In genomic region chr19:17337675-17338439, GRCh38 we compare ENCODE assay signal across 6 cellular contexts. TPM values are rescaled to one million over a fixed set of nuclear protein-coding genes. Genes with fewer than 3 reads are reported as not detected.
DNase-seq lines count a peak whose midpoint lies in the region; ATAC-seq and TF ChIP-seq lines count a peak whose summit lies in the region.

No MANE protein-coding gene starts in this region.

- 8% methylated on average over 52 of the region's 52 CpGs for WGBS in urinary bladder

- intact Hi-C loops in activated B cell treated with CpG ODN at 0.5 μM for 24 hours (cut with micrococcal nuclease): loop anchor here (1.0 to 10.0 kb wide), 6 partner anchors 29 to 417 kb away; partner anchors contain the start of genes DDA1, FCHO1, MRPL34 and USE1

- H3K27ac Mint-ChIP-seq in activated B cell treated with CpG ODN at 0.5 μM for 24 hours: peak overlapping the region; percentile 89

- H3K4me3 Mint-ChIP-seq in activated B cell treated with CpG ODN at 0.5 μM for 24 hours: peak overlapping the region; percentile 90

- TF ChIP-seq CTCF in activated B cell treated with CpG ODN at 0.5 μM for 24 hours (IDR thresholded peaks at IDR 0.05): no peak

- H3K36me3 ChIP-seq in iPS-20b (ENCODE audit: insufficient read depth, low read depth, low read length) (peaks cover 16% of the 10 kb centered on the region; the same call in 1 of the 2 replicates), urinary bladder (ENCODE audit: insufficient read depth) (no peaks in the 10 kb centered on the region)

- DNase-seq in DMS 273 (lab: John Stamatoyannopoulos, UW; ENCODE audit: unreplicated experiment) (peak; percentile 71), DMS 273 treated with DMSO at 0.1 percent for 48 hours (lab: John Stamatoyannopoulos, UW) (no peak), activated B cell treated with CpG ODN at 0.5 μM for 24 hours (no peak), H4 (ENCODE audit: low spot score) (no peak)

- H3K9ac ChIP-seq in iPS-20b (ENCODE audit: low read depth, low read length): peak overlapping the region; percentile 85; the same call in 1 of the 2 replicates

- ATAC-seq in activated B cell treated with CpG ODN at 0.5 μM for 24 hours (ENCODE audit: low read depth): no peak

- peaks cover 36% of the 10 kb centered on the region for H3K4me1 Mint-ChIP-seq in activated B cell treated with CpG ODN at 0.5 μM for 24 hours

- no peaks in the 10 kb centered on the region for H3K9me3 ChIP-seq in iPS-20b (ENCODE audit: insufficient read depth, low read depth, low read length)

- CTCF ChIA-PET in activated B cell treated with CpG ODN at 0.5 μM for 24 hours (lab: Charles Lee): no interaction called here

- no peak overlapping the region for H3K27ac ChIP-seq in iPS-20b (ENCODE audit: low read length)
- no peak overlapping the region for H3K27ac ChIP-seq in urinary bladder (ENCODE audit: low read depth)

- H3K36me3 Mint-ChIP-seq in activated B cell treated with CpG ODN at 0.5 μM for 24 hours (ENCODE audit: low read depth): peaks cover 24% of the 10 kb centered on the region

- no peaks in the 10 kb centered on the region for H3K9me3 Mint-ChIP-seq in activated B cell treated with CpG ODN at 0.5 μM for 24 hours

- POLR2A ChIA-PET in activated B cell treated with CpG ODN at 0.5 μM for 24 hours (lab: Charles Lee): interaction anchor here (0.5 to 0.6 kb wide), 2 partner anchors 262 to 947 kb away, joined by 3 to 7 read pairs; partner anchors contain the start of gene MYO9B

- H3K27me3 ChIP-seq in iPS-20b (ENCODE audit: insufficient read depth, low read length): no peaks in the 10 kb centered on the region

- H3K4me3 ChIP-seq in iPS-20b (ENCODE audit: low read length) (peak overlapping the region; percentile 94), urinary bladder (ENCODE audit: low read depth, low read length) (peak overlapping the region; percentile 65)

- H3K27me3 Mint-ChIP-seq in activated B cell treated with CpG ODN at 0.5 μM for 24 hours: no peaks in the 10 kb centered on the region

- H3K4me1 ChIP-seq in iPS-20b (ENCODE audit: insufficient read depth, low read length) (peaks cover 5% of the 10 kb centered on the region; the same call in 1 of the 2 replicates), urinary bladder (ENCODE audit: insufficient read depth) (no peaks in the 10 kb centered on the region)

RNA-seq across cellular contexts. Expression of gene GTPBP3, which starts 0.5 kb away (rescaled TPM):
- total RNA-seq in activated B cell treated with CpG ODN at 0.5 μM for 24 hours (32.4 and 40.2 TPM in 2 replicates), urinary bladder (11.2 TPM)
- 15.9 TPM for polyA plus RNA-seq in urinary bladder
- total RNA-seq in H4 (2014; rRNA removed; shearing (Covaris generic)): 10.2 and 21.7 TPM in 2 replicates

RNA-seq across cellular contexts. Expression of gene ANO8, which starts 3.2 kb away (rescaled TPM):
- 2.1 and 2.2 TPM in 2 replicates for total RNA-seq in activated B cell treated with CpG ODN at 0.5 μM for 24 hours
- total RNA-seq in urinary bladder: 4.1 TPM
- 5.8 TPM for polyA plus RNA-seq in urinary bladder
- total RNA-seq in H4 (2014; rRNA removed; shearing (Covaris generic)): 1.4 and 3.2 TPM in 2 replicates

RNA-seq across cellular contexts. Expression of gene DDA1, which starts 28.5 kb away (rescaled TPM):
- total RNA-seq in activated B cell treated with CpG ODN at 0.5 μM for 24 hours (31.1 and 31.7 TPM in 2 replicates), urinary bladder (8.0 TPM)
- 66.1 TPM for polyA plus RNA-seq in urinary bladder
- 20.0 and 34.3 TPM in 2 replicates for total RNA-seq in H4 (2014; rRNA removed; shearing (Covaris generic))

RNA-seq across cellular contexts. Expression of gene MRPL34, which starts 32.2 kb away (rescaled TPM):
- total RNA-seq in activated B cell treated with CpG ODN at 0.5 μM for 24 hours (38.2 and 46.1 TPM in 2 replicates), urinary bladder (6.1 TPM)
- 146 TPM for polyA plus RNA-seq in urinary bladder
- total RNA-seq in H4 (2014; rRNA removed; shearing (Covaris generic)): 48.0 and 76.2 TPM in 2 replicates

RNA-seq across cellular contexts. Expression of gene ABHD8, which starts 34.6 kb away (rescaled TPM):
- total RNA-seq in activated B cell treated with CpG ODN at 0.5 μM for 24 hours (5.4 and 6.6 TPM in 2 replicates), urinary bladder (6.8 TPM)
- polyA plus RNA-seq in urinary bladder: 20.0 TPM
- 3.5 and 7.5 TPM in 2 replicates for total RNA-seq in H4 (2014; rRNA removed; shearing (Covaris generic))
